Comparison of ENCODE assay signal across 9 cellular contexts in genomic region chr2:172399765-172400164, GRCh38.
"Had no signal": no experiment of that assay in that cellular context is flagged by ENCODE, and none has a peak within 500 bp of the region (broad histone marks: within the 10 kb centered on the region; RNA-seq: fewer than 3 reads in every experiment).

No MANE protein-coding gene starts in this region.

- H3K4me3 Mint-ChIP-seq: GM23338, HFFc6, IgD-negative memory B cell had no signal

- H3K27ac ChIP-seq: HL-60, KMS-11 had no signal

- H3K27ac Mint-ChIP-seq: GM23338, HFFc6, IgD-negative memory B cell had no signal

- H3K9me3 Mint-ChIP-seq: GM23338, HFFc6, IgD-negative memory B cell had no signal

- H3K36me3 Mint-ChIP-seq: IgD-negative memory B cell had no signal

- H3K4me2 ChIP-seq: GM23338, KMS-11 had no signal

- DNase-seq: H7, HFFc6, KBM-7 had no signal

- H3K4me1 Mint-ChIP-seq: IgD-negative memory B cell had no signal

- ATAC-seq: GM23338, HCT116 had no signal

- H3K36me3 ChIP-seq: HAP-1 had no signal

- H2AFZ ChIP-seq: GM23338 had no signal

- H3K4me3 ChIP-seq: GM23338, HAP-1 had no signal

- H3K9ac ChIP-seq: KMS-11 had no signal

- H3K9me3 ChIP-seq: HAP-1 had no signal
